Comparison of ENCODE assay signal across 10 cellular contexts in the genomic region with DNA sequence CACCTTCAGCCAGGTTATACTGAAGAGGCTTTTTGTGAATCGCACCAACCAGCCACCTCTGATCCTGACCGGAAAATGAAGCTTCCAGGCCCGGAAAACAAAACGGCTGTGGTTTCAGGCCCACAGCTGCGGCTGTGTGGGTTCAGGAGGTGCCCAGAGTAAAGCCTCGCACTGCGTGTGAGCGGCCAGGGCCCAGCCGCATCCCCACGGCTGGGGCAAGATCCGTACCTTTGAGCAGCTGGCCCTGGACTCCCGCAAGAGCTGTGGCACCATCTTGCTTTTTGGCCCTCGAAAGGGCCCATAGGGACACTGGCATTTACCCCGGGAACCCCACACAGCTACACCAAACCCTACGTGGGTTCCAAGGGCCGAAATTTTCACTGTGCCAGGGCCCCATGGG.
"Had no signal": no experiment of that assay in that cellular context is flagged by ENCODE, and none has a peak within 500 bp of the region (broad histone marks: within the 10 kb centered on the region; RNA-seq: fewer than 3 reads in every experiment).

No MANE protein-coding gene starts in this region.

- H2AFZ ChIP-seq: GM23248 had no signal

- FAIRE-seq: H1, H54 had no signal

- H3K4me3 Mint-ChIP-seq: H9, HFFc6 had no signal

- H3K9me3 Mint-ChIP-seq: H9, HFFc6 had no signal

- ATAC-seq: HCT116 had no signal

- H3K9ac ChIP-seq: GM23248 had no signal

- H3K27ac ChIP-seq: GM23248 had no signal

- H3K9me3 ChIP-seq: HAP-1 had no signal

- H3K27ac Mint-ChIP-seq: H9, HFFc6 had no signal

- H3K36me3 ChIP-seq: HAP-1 had no signal

- DNase-seq: GM23248, GOT3, H7, H9, HCEC 1CT, HFFc6 had no signal

- H3K4me3 ChIP-seq: GM23248, HAP-1 had no signal
